Comparison of ENCODE assay signal across 8 cellular contexts in the genomic region with DNA sequence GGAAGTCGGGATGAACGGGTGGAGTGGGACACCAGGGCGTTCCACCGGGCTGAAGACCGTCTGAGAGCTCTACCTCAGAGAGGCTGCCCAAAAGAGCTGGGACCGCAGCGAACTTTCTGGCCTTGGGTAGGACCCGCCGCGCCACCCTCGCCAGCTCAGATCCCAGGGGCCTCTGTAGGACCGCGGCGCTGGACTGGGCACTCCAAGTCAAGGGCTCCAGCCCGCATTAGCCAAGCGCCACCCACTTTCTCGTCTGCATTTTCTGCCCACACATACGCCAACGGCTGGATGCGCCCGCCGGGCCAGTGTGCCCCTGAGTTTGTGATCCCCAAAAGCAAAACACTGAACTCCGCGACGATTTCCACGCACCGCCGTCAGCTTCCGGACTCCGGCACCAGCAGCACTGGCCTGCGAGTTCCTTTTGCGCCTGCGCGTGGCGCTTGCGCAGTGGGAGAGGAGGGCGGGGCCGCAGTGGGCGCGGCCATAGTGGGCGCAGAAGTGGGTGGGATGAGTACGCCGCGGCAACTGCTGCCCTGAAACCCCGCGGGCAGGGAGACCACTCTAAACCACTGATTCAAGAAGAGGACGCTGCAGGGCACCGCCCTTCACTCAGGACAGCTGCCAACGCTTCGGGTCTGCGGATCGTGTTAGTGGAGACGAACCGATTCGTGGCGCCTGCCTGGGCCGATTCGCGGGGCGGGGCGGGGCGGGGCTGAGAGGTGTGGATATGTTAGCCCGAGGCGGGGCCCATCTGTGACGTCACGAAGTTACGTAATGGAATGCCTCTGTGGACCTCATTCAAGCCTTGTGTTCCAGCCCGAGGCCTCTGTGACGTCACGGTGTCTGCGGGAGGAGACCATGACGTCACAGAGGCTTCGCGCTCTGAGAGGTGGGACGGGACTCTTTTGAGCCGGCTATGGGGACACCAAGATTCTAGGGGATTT. TPM values are rescaled to one million over a fixed set of nuclear protein-coding genes. Genes with fewer than 3 reads are reported as not detected.
DNase-seq lines count a peak whose midpoint lies in the region; ATAC-seq and TF ChIP-seq lines count a peak whose summit lies in the region.

No MANE protein-coding gene starts in this region.

- peak overlapping the region; percentile 81 to 87 for H3K4me3 ChIP-seq in ascending aorta
- peak overlapping the region; percentile 77 for H3K4me3 ChIP-seq in right cardiac atrium (ENCODE audit: low read length)
- peak overlapping the region; percentile 56 to 61 for H3K4me3 ChIP-seq in uterus

- H3K4me1 ChIP-seq in ascending aorta (peaks cover 13 to 44% of the 10 kb centered on the region in 2 donors), right cardiac atrium (ENCODE audit: control insufficient read depth, insufficient read depth, low read length) (peaks cover 6% of the 10 kb centered on the region), uterus (peaks cover 0 to 4% of the 10 kb centered on the region in 2 donors)

- H3K27me3 ChIP-seq in ascending aorta: no peaks in the 10 kb centered on the region
- H3K27me3 ChIP-seq in right cardiac atrium (ENCODE audit: control insufficient read depth, insufficient read depth): no peaks in the 10 kb centered on the region
- H3K27me3 ChIP-seq in uterus: no peaks in the 10 kb centered on the region

- H3K36me3 ChIP-seq in ascending aorta (peaks cover 7 to 8% of the 10 kb centered on the region in 2 donors), uterus (no peaks in the 10 kb centered on the region)

- H3K9me3 Mint-ChIP-seq in T-helper 2 cell treated with Interferon-gamma antibody and Interleukin-4, amounts not matched to agents 5 μg/mL and 100 μg/mL, for 36 hours: no peaks in the 10 kb centered on the region

- WGBS in right cardiac atrium: 2% methylated on average over 76 of the region's 76 CpGs

- H3K27ac ChIP-seq in ascending aorta (peak overlapping the region; percentile 96), right cardiac atrium (ENCODE audit: low read length) (peak overlapping the region; percentile 98), uterus (peak overlapping the region; percentile 84 to 89)

- H3K4me3 Mint-ChIP-seq in T-helper 2 cell treated with Interferon-gamma antibody and Interleukin-4, amounts not matched to agents 5 μg/mL and 100 μg/mL, for 36 hours: peak overlapping the region; percentile 97

- H3K27ac Mint-ChIP-seq in T-helper 2 cell treated with Interferon-gamma antibody and Interleukin-4, amounts not matched to agents 5 μg/mL and 100 μg/mL, for 36 hours: peak overlapping the region; percentile 98

- TF ChIP-seq CTCF in ascending aorta (IDR thresholded peaks at IDR 0.05) (no peak), uterus (IDR thresholded peaks at IDR 0.05) (peak in 2 of 4 experiments; percentile 19 to 25)

- intact Hi-C loops in ascending aorta (cut with DNase I): loop anchor here (2.0 to 5.0 kb wide), 9 partner anchors 339 to 961 kb away; a partner anchor contains a TSS
- intact Hi-C loops in right cardiac atrium (cut with DNase I): no loop called here
- intact Hi-C loops in uterus (cut with DNase I; ENCODE audit: low total_unique reads): no loop called here

- H3K27me3 Mint-ChIP-seq in T-helper 2 cell treated with Interferon-gamma antibody and Interleukin-4, amounts not matched to agents 5 μg/mL and 100 μg/mL, for 36 hours (ENCODE audit: low read depth): peaks cover 35% of the 10 kb centered on the region

- peak; percentile 93 to 97 for TF ChIP-seq POLR2A in uterus (IDR thresholded peaks at IDR 0.05)

- peak; percentile 84 for ATAC-seq in GM18508 (IDR thresholded peaks at IDR 0.05; ENCODE audit: insufficient read depth, unreplicated experiment)
- ATAC-seq in HG02973 (IDR thresholded peaks at IDR 0.05; ENCODE audit: unreplicated experiment): peak; percentile 89
- peak; percentile 96 to 97 for ATAC-seq in right cardiac atrium

- H3K36me3 Mint-ChIP-seq in T-helper 2 cell treated with Interferon-gamma antibody and Interleukin-4, amounts not matched to agents 5 μg/mL and 100 μg/mL, for 36 hours (ENCODE audit: low read depth): peaks cover 12% of the 10 kb centered on the region

- H3K4me1 Mint-ChIP-seq in T-helper 2 cell treated with Interferon-gamma antibody and Interleukin-4, amounts not matched to agents 5 μg/mL and 100 μg/mL, for 36 hours (ENCODE audit: low read depth): peaks cover 21% of the 10 kb centered on the region

- DNase-seq in NCI-H187 treated with DMSO at 0.1 percent for 48 hours (lab: John Stamatoyannopoulos, UW) (peak; percentile 84), ascending aorta (ENCODE audit: low spot score in 2 of 2) (peak; percentile 97 to 99), right cardiac atrium (peak; percentile 96 to 99 (median 97)), putamen (ENCODE audit: low spot score) (peak; percentile 92), uterus (peak; percentile 97 to 98)
- peak; percentile 96 for DNase-seq in T-helper 2 cell treated with Interferon-gamma antibody and Interleukin-4, amounts not matched to agents 5 μg/mL and 100 μg/mL, for 36 hours (ENCODE audit: low spot score)

- no peaks in the 10 kb centered on the region for H3K9me3 ChIP-seq in ascending aorta
- no peaks in the 10 kb centered on the region for H3K9me3 ChIP-seq in right cardiac atrium (ENCODE audit: control insufficient read depth, low read length)
- H3K9me3 ChIP-seq in uterus: no peaks in the 10 kb centered on the region

RNA-seq across cellular contexts. Expression of a gene that starts 10.5 kb away (rescaled TPM):
- 66.7 TPM for total RNA-seq in ascending aorta
- 10 to 100 TPM in 1 of 4 donors, 1 to 10 TPM in 3; 5.7 to 26.5 (median 8.7) TPM for total RNA-seq in right cardiac atrium
- 9.6 TPM for polyA plus RNA-seq in right cardiac atrium
- 10 to 100 TPM in 3 of 4 donors, 1 to 10 TPM in 1; 4.7 to 26.2 (median 18.6) TPM for total RNA-seq in uterus

Comparison
In these comparisons a context has a peak if more than half of its experiments do, and no peak if none do; other contexts are left out.
1. Peak in every context shown above with its lines: DNase-seq, ATAC-seq, H3K4me3 ChIP-seq and H3K27ac ChIP-seq.